Comparison of ENCODE assay signal across 2 cellular contexts in genomic region chrX:153967536-153968214, GRCh38.
TF ChIP-seq lines count a peak whose summit lies in the region.

No MANE protein-coding gene starts in this region.

TF ChIP-seq in GM12878, 131 proteins besides CTCF, POLR2A, EP300 and RAD21:
- TF ChIP-seq ATF2 (IDR thresholded peaks at IDR 0.05; ENCODE audit: low read length) (no peak), LARP7 (IDR thresholded peaks at IDR 0.05) (no peak), HDGF (IDR thresholded peaks at IDR 0.05) (peak; percentile 37; the same call in 1 of the 2 replicates), SREBF2 (IDR thresholded peaks at IDR 0.05; ENCODE audit: low read length) (no peak)
- TF ChIP-seq, protein P1, sequence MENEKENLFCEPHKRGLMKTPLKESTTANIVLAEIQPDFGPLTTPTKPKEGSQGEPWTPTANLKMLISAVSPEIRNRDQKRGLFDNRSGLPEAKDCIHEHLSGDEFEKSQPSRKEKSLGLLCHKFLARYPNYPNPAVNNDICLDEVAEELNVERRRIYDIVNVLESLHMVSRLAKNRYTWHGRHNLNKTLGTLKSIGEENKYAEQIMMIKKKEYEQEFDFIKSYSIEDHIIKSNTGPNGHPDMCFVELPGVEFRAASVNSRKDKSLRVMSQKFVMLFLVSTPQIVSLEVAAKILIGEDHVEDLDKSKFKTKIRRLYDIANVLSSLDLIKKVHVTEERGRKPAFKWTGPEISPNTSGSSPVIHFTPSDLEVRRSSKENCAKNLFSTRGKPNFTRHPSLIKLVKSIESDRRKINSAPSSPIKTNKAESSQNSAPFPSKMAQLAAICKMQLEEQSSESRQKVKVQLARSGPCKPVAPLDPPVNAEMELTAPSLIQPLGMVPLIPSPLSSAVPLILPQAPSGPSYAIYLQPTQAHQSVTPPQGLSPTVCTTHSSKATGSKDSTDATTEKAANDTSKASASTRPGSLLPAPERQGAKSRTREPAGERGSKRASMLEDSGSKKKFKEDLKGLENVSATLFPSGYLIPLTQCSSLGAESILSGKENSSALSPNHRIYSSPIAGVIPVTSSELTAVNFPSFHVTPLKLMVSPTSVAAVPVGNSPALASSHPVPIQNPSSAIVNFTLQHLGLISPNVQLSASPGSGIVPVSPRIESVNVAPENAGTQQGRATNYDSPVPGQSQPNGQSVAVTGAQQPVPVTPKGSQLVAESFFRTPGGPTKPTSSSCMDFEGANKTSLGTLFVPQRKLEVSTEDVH (IDR thresholded peaks at IDR 0.05; ENCODE audit: low read depth, partially characterized antibody): no peak
- TF ChIP-seq, protein P2, sequence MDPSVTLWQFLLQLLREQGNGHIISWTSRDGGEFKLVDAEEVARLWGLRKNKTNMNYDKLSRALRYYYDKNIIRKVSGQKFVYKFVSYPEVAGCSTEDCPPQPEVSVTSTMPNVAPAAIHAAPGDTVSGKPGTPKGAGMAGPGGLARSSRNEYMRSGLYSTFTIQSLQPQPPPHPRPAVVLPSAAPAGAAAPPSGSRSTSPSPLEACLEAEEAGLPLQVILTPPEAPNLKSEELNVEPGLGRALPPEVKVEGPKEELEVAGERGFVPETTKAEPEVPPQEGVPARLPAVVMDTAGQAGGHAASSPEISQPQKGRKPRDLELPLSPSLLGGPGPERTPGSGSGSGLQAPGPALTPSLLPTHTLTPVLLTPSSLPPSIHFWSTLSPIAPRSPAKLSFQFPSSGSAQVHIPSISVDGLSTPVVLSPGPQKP (IDR thresholded peaks at IDR 0.05; ENCODE audit: low read depth, low read length): no peak
TF ChIP-seq in GM12878: peak in this region for 1.

TF ChIP-seq in neural cell, 6 proteins besides CTCF, POLR2A, EP300 and RAD21:
- TF ChIP-seq SMC3 (conservative IDR thresholded peaks at IDR 0.05; ENCODE audit: poor library complexity): no peak
- TF ChIP-seq REST (IDR thresholded peaks at IDR 0.05; ENCODE audit: borderline replicate concordance): no peak
- no peak for TF ChIP-seq EZH2 (IDR thresholded peaks at IDR 0.05; ENCODE audit: borderline replicate concordance, insufficient read depth, low read length, poor library complexity, severe bottlenecking)
- TF ChIP-seq MXI1 (conservative IDR thresholded peaks at IDR 0.05; ENCODE audit: poor library complexity, severe bottlenecking): no peak
- TF ChIP-seq TAF1 (IDR thresholded peaks at IDR 0.05; ENCODE audit: low read depth): no peak
- TF ChIP-seq POLR2AphosphoS5 (IDR thresholded peaks at IDR 0.05): no peak
